21 cellular contexts compared by ENCODE assay signal in genomic region chr10:52525761-52526160, GRCh38.
DNase-seq lines count a peak whose midpoint lies in the region; ATAC-seq and TF ChIP-seq lines count a peak whose summit lies in the region.
"Had no signal": no experiment of that assay in that cellular context is flagged by ENCODE, and none has a peak within 500 bp of the region (broad histone marks: within the 10 kb centered on the region; RNA-seq: fewer than 3 reads in every experiment).

No MANE protein-coding gene starts in this region.

- H2AFZ ChIP-seq in osteoblast (ENCODE audit: low read length), result no peak overlapping the region

- no peaks in the 10 kb centered on the region for H3K36me3 ChIP-seq in Panc1 (ENCODE audit: control insufficient read depth, insufficient read depth, low read length)
- no peaks in the 10 kb centered on the region for H3K36me3 ChIP-seq in osteoblast (ENCODE audit: insufficient read depth, low read length)
- H3K36me3 ChIP-seq: ovary, upper lobe of left lung had no signal

- H3K4me2 ChIP-seq in osteoblast (ENCODE audit: insufficient read depth, low read length), result peak overlapping the region; percentile 61

- TF ChIP-seq CTCF in Panc1 (IDR thresholded peaks at IDR 0.05), result no peak
- TF ChIP-seq CTCF in epithelial cell of esophagus (IDR thresholded peaks at IDR 0.05; ENCODE audit: insufficient read depth, low read depth, low read length, missing control alignments), result no peak
- TF ChIP-seq CTCF in osteoblast (IDR thresholded peaks at IDR 0.05; ENCODE audit: extremely low read depth, low read depth, low read length), result no peak

- H3K27me3 ChIP-seq in Panc1 (ENCODE audit: control insufficient read depth, insufficient read depth, low read length), result no peaks in the 10 kb centered on the region
- H3K27me3 ChIP-seq in osteoblast (ENCODE audit: insufficient read depth, low read length), result no peaks in the 10 kb centered on the region
- H3K27me3 ChIP-seq: ovary, upper lobe of left lung had no signal

- POLR2A ChIA-PET in Panc1 (lab: Charles Lee), result no interaction called here

- DNase-seq in Daoy (ENCODE audit: low read depth), result peak; percentile 14
- DNase-seq in Panc1 (ENCODE audit: low read depth, low spot score), result no peak
- DNase-seq in epithelial cell of esophagus (ENCODE audit: low read depth), result peak; percentile 72
- DNase-seq in osteoblast (ENCODE audit: insufficient read length, low spot score, missing footprints), result no peak
- DNase-seq in activated naive CD4-positive, alpha-beta T cell treated with Interleukin-2 at 50 U/mL for 16 hours, result no peak
- DNase-seq in NCI-H82 (lab: John Stamatoyannopoulos, UW), result no peak
- DNase-seq in SHP77 (lab: John Stamatoyannopoulos, UW), result no peak
- DNase-seq in SW480 (ENCODE audit: low spot score), result no peak
- DNase-seq: activated CD8-positive, alpha-beta T cell treated with anti-CD3 and anti-CD28 coated beads, Interleukin-2, amount 10 ng/mL, durations not matched to agents 7 days and 5 days; DMS79 treated with DMSO at 0.1 percent for 48 hours; effector memory CD4-positive, alpha-beta T cell; glutamatergic neuron; KBM-7; NCI-H1436 treated with DMSO at 0.1 percent for 48 hours; NCI-H446 treated with DMSO at 0.1 percent for 48 hours; ovary; small intestine; stimulated activated naive CD4-positive, alpha-beta T cell; upper lobe of left lung had no signal

- CTCF ChIA-PET in Panc1 (lab: Charles Lee), result no interaction called here

- H3K4me3 ChIP-seq in Panc1 (ENCODE audit: low read depth in 2 of 2, low read length in 2 of 2), result no peak overlapping the region
- no peak overlapping the region for H3K4me3 ChIP-seq in epithelial cell of esophagus (ENCODE audit: low read length)
- no peak overlapping the region for H3K4me3 ChIP-seq in osteoblast (ENCODE audit: insufficient read depth, low read length)
- H3K4me3 ChIP-seq: ovary, upper lobe of left lung had no signal

- H3K79me2 ChIP-seq in osteoblast (ENCODE audit: insufficient read depth, low read length), result no peaks in the 10 kb centered on the region

- BruUV-seq in Panc1 (replicated peaks; lab: Mats Ljungman, UMichigan), result no TSS peak

- ATAC-seq in Panc1, result peak; percentile 71; the same call in 1 of the 2 replicates
- ATAC-seq: activated CD8-positive, alpha-beta T cell treated with anti-CD3 and anti-CD28 coated beads, Interleukin-2, amount 10 ng/mL, durations not matched to agents 7 days and 5 days; activated T-helper 17 cell treated with anti-CD3 and anti-CD28 coated beads, Interleukin-2, amount 50 U/mL, for 72 hours had no signal

- no peaks in the 10 kb centered on the region for H4K20me1 ChIP-seq in osteoblast (ENCODE audit: insufficient read depth, low read length)

- in situ Hi-C loops in Panc1 (cut with HindIII; ENCODE audit: low pct_unique_long_range_greater_than_20kb, low sequenced_read_pairs), result no loop called here

- H3K9me3 ChIP-seq in Panc1 (ENCODE audit: control insufficient read depth, insufficient read depth, low read depth, low read length), result peaks cover 6% of the 10 kb centered on the region; the same call in 1 of the 2 replicates
- H3K9me3 ChIP-seq in osteoblast (ENCODE audit: low read depth, low read length), result no peaks in the 10 kb centered on the region
- H3K9me3 ChIP-seq: ovary, upper lobe of left lung had no signal

- intact Hi-C loops in Panc1 (cut with micrococcal nuclease; ENCODE audit: unreplicated experiment), result no loop called here

- H3K4me1 ChIP-seq in Panc1 (ENCODE audit: control insufficient read depth, insufficient read depth, low read length) (no peaks in the 10 kb centered on the region), osteoblast (ENCODE audit: insufficient read depth, low read length) (peaks cover 17% of the 10 kb centered on the region)
- H3K4me1 ChIP-seq: upper lobe of left lung had no signal

- H3K27ac ChIP-seq in Panc1 (ENCODE audit: low read length) (peak overlapping the region; percentile 1; the same call in 1 of the 2 replicates), osteoblast (ENCODE audit: low read depth, low read length) (peak overlapping the region; percentile 68)
- H3K27ac ChIP-seq: C4-2B, ovary, upper lobe of left lung had no signal

Comparison
In these comparisons a context has a peak if more than half of its experiments do, and no peak if none do; other contexts are left out.
1. DNase-seq: peak in Daoy (single experiment) and epithelial cell of esophagus (single experiment); none in Panc1 (single experiment), osteoblast (single experiment), activated naive CD4-positive, alpha-beta T cell treated with Interleukin-2 at 50 U/mL for 16 hours (single experiment), NCI-H82 (single experiment), SHP77 (0 of 2) and SW480 (single experiment).